8 cellular contexts compared by ENCODE assay signal in the genomic region with DNA sequence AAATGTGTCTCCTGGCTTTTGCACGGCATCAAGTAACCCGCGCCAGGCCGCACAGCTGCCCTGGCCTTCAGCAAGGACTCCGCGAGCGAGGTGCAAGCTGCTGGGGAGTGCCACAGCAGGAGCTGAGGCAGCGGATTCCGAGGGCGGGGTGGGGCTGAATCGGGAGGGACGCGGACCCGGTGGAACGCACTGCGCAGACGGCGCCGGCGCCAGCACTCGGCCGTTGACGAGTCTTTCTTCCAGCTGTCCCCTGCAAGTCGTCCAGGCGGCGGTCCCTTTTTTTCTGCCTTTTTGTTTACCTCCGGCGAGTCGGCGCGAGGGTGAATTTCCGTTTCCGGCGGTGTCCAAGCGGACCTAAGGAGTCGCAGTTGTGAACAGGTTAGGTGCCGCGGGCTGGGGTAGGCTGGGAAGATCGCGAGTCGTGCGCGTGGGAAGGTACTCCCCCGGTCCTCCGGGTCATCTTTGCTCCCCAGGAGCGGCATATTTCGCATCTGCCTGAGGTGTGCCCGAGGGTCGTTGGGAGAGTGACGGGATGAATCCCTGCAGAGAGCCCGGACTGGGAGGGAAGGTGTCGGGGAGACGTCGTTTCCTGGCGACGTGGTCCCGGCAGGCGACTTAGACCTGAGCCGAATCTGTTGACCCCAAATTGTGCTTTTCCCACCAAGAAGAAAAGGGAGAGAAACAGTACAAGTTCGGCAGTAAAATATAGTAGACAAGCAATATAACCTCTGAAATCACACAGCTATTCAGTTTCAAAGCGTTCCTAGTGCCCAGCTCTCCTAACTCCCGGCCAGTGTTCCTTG.
DNase-seq lines count a peak whose midpoint lies in the region; ATAC-seq, FAIRE-seq and TF ChIP-seq lines count a peak whose summit lies in the region.
"Not testable (repeated sequence)": the region's sequence is repeated elsewhere in the genome, so short reads cannot be mapped to it uniquely, and the experiment has no call there.

No MANE protein-coding gene starts in this region.

- not testable (repeated sequence) for FAIRE-seq in endothelial cell of umbilical vein (lab: Jason Lieb, UNC)

- H3K9me3 ChIP-seq in CD4-positive, CD25-positive, alpha-beta regulatory T cell (ENCODE audit: control insufficient read depth in 2 of 2, low read length in 2 of 2); endothelial cell of umbilical vein (replicated peaks; ENCODE audit: control insufficient read depth, insufficient read depth, low read length): not testable (repeated sequence)

- not testable (repeated sequence) for H3K27me3 ChIP-seq in CD4-positive, CD25-positive, alpha-beta regulatory T cell (ENCODE audit: control insufficient read depth, insufficient read depth, low read length); HL-60 (ENCODE audit: insufficient read depth, poor library complexity, severe bottlenecking); endothelial cell of umbilical vein (ENCODE audit: control insufficient read depth in 2 of 2, insufficient read depth in 2 of 2, low read length in 2 of 2)

- not testable (repeated sequence) for H3K9me1 ChIP-seq in endothelial cell of umbilical vein (replicated peaks; ENCODE audit: control insufficient read depth, extremely low read depth, insufficient read depth, low read length)

- H3K9me3 Mint-ChIP-seq in CD4-positive, CD25-positive, alpha-beta regulatory T cell; memory B cell: not testable (repeated sequence)

- not testable (repeated sequence) for H3K9ac ChIP-seq in endothelial cell of umbilical vein (replicated peaks; ENCODE audit: extremely low read depth, insufficient read depth, low read length)

- intact Hi-C loops in endothelial cell of umbilical vein (cut with micrococcal nuclease), result not testable (repeated sequence)

- POLR2A ChIA-PET in endothelial cell of umbilical vein (lab: Charles Lee), result not testable (repeated sequence)

- dilution Hi-C loops in endothelial cell of umbilical vein (cut with MboI; ENCODE audit: extremely low pct_ligation_motif_present, low sequenced_read_pairs), result not testable (repeated sequence)

- not testable (repeated sequence) for H3K27me3 Mint-ChIP-seq in CD4-positive, CD25-positive, alpha-beta regulatory T cell; memory B cell

- H3K27ac Mint-ChIP-seq in CD4-positive, CD25-positive, alpha-beta regulatory T cell, result peak overlapping the region; percentile 87 to 94 (median 92)
- peak overlapping the region; percentile 75 for H3K27ac Mint-ChIP-seq in memory B cell

- CTCF ChIA-PET in endothelial cell of umbilical vein (lab: Charles Lee), result not testable (repeated sequence)

- H3K4me2 ChIP-seq in endothelial cell of umbilical vein (ENCODE audit: insufficient read depth, low read length), result peak overlapping the region; percentile 47

- H2AFZ ChIP-seq in endothelial cell of umbilical vein (ENCODE audit: low read depth, low read length), result peak overlapping the region; percentile 66

- TSS peak; percentile 49 for BruUV-seq in endothelial cell of umbilical vein (replicated peaks; lab: Mats Ljungman, UMichigan)

- not testable (repeated sequence) for H4K20me1 ChIP-seq in endothelial cell of umbilical vein (replicated peaks; ENCODE audit: control insufficient read depth, extremely low read depth, insufficient read depth, low read length)

- H3K27ac ChIP-seq in CD4-positive, CD25-positive, alpha-beta regulatory T cell (ENCODE audit: insufficient read depth, low read length, poor library complexity, severe bottlenecking), result peak overlapping the region; percentile 14
- H3K27ac ChIP-seq in HL-60 (replicated peaks), result peak overlapping the region; percentile 35
- H3K27ac ChIP-seq in endothelial cell of umbilical vein (ENCODE audit: insufficient read depth, low read depth, low read length), result not testable (repeated sequence)

- not testable (repeated sequence) for H3K79me2 ChIP-seq in endothelial cell of umbilical vein (ENCODE audit: control insufficient read depth, insufficient read depth, low read length)

- peak overlapping the region; percentile 69 for H3K4me3 ChIP-seq in CD4-positive, CD25-positive, alpha-beta regulatory T cell (ENCODE audit: low read depth, low read length)
- peak overlapping the region; percentile 55 for H3K4me3 ChIP-seq in HL-60 (replicated peaks; ENCODE audit: insufficient read depth, low read length)
- H3K4me3 ChIP-seq in endothelial cell of umbilical vein (replicated peaks in 1 of 3; ENCODE audit: insufficient read depth in 1 of 3, low read depth in 1 of 3, low read length in 3 of 3), result peak overlapping the region; percentile 25 to 62 (median 42)

- TF ChIP-seq POLR2A in endothelial cell of umbilical vein (IDR thresholded peaks at IDR 0.05; ENCODE audit: low read depth, low read length), result not testable (repeated sequence)

- not testable (repeated sequence) for H3K4me1 ChIP-seq in CD4-positive, CD25-positive, alpha-beta regulatory T cell (ENCODE audit: control insufficient read depth, insufficient read depth, low read length, poor library complexity, severe bottlenecking); endothelial cell of umbilical vein (ENCODE audit: control insufficient read depth, extremely low read depth, insufficient read depth, low read length)

- H3K36me3 Mint-ChIP-seq in CD4-positive, CD25-positive, alpha-beta regulatory T cell; memory B cell: not testable (repeated sequence)

- peak; percentile 57 to 59 for ATAC-seq in CD4-positive, CD25-positive, alpha-beta regulatory T cell (ENCODE audit: low read depth in 2 of 2)
- ATAC-seq in GM19463 (IDR thresholded peaks at IDR 0.05; ENCODE audit: unreplicated experiment) (peak; percentile 64), memory B cell (ENCODE audit: low read depth) (peak; percentile 72)

- TF ChIP-seq CTCF in HL-60 (IDR thresholded peaks at IDR 0.05; ENCODE audit: insufficient read depth, low read length); endothelial cell of umbilical vein (IDR thresholded peaks at IDR 0.05; ENCODE audit: extremely low read depth in 1 of 2, insufficient read depth in 1 of 2, low read depth in 1 of 2, low read length in 2 of 2): not testable (repeated sequence)

- H3K4me3 Mint-ChIP-seq in CD4-positive, CD25-positive, alpha-beta regulatory T cell, result peak overlapping the region; percentile 91 to 95 (median 94)
- H3K4me3 Mint-ChIP-seq in memory B cell, result peak overlapping the region; percentile 88

- H3K4me1 Mint-ChIP-seq in CD4-positive, CD25-positive, alpha-beta regulatory T cell, result peaks cover 0 to 11% (median 4%) of the 10 kb centered on the region in 4 donors
- not testable (repeated sequence) for H3K4me1 Mint-ChIP-seq in memory B cell

- peak; percentile 2 to 80 (median 41) for DNase-seq in CD4-positive, CD25-positive, alpha-beta regulatory T cell
- DNase-seq in HL-60 (ENCODE audit: low read depth in 1 of 2, low spot score in 1 of 2) (peak; percentile 2 to 76), NOMO-1 (lab: John Stamatoyannopoulos, UW; ENCODE audit: unreplicated experiment in 2 of 2) (peak; percentile 52 to 69), endothelial cell of umbilical vein (ENCODE audit: low read depth, low spot score) (peak; percentile 44), memory B cell (ENCODE audit: low spot score in 2 of 2) (peak; percentile 13 to 28)
- peak; percentile 82 for DNase-seq in activated CD8-positive, alpha-beta memory T cell treated with anti-CD3 and anti-CD28 coated beads, Interleukin-2, amount 50 U/mL, for 48 hours
- peak; percentile 78 for DNase-seq in stimulated activated CD4-positive, alpha-beta T cell treated with anti-CD3 and anti-CD28 coated beads, Interleukin-4, amount 100 ng/mL, for 24 hours

- not testable (repeated sequence) for H3K36me3 ChIP-seq in CD4-positive, CD25-positive, alpha-beta regulatory T cell (ENCODE audit: control insufficient read depth, insufficient read depth, low read length); endothelial cell of umbilical vein (ENCODE audit: control insufficient read depth in 2 of 2, extremely low read depth in 1 of 2, insufficient read depth in 2 of 2, low read length in 2 of 2)

Comparison
In these comparisons a context has a peak if more than half of its experiments do, and no peak if none do; other contexts are left out.
1. DNase-seq: peak in every context shown above with its lines; median percentile 82 in activated CD8-positive, alpha-beta memory T cell treated with anti-CD3 and anti-CD28 coated beads, Interleukin-2, amount 50 U/mL, for 48 hours; 78 in stimulated activated CD4-positive, alpha-beta T cell treated with anti-CD3 and anti-CD28 coated beads, Interleukin-4, amount 100 ng/mL, for 24 hours; 60 in NOMO-1; 44 in endothelial cell of umbilical vein; 41 in CD4-positive, CD25-positive, alpha-beta regulatory T cell; 39 in HL-60; 20 in memory B cell.